ENCODE assay signal across 24 cellular contexts in genomic region chr12:70292017-70292776, GRCh38.
"Had no signal": no experiment of that assay in that cellular context is flagged by ENCODE, and none has a peak within 500 bp of the region (broad histone marks: within the 10 kb centered on the region; RNA-seq: fewer than 3 reads in every experiment).

No MANE protein-coding gene starts in this region.

- H3K27me3 Mint-ChIP-seq: activated naive CD8-positive, alpha-beta T cell; stimulated activated naive CD8-positive, alpha-beta T cell treated with anti-CD3 and anti-CD28 coated beads, Interleukin-15, Interleukin-2, amounts not matched to agents 100 ng/mL and 50 ng/mL, for 24 hours had no signal

- H3K4me3 ChIP-seq: heart right ventricle, lower lobe of right lung, ovary, prostate gland, spleen, tibial artery had no signal

- H3K9me3 ChIP-seq: heart right ventricle, lower lobe of right lung, ovary, prostate gland, spleen, tibial artery had no signal

- H3K4me3 Mint-ChIP-seq: activated naive CD8-positive, alpha-beta T cell; activated T-helper 1 cell treated with anti-CD3 and anti-CD28 coated beads, Interleukin-12 subunit alpha, Interleukin-12 subunit beta, Interleukin-2, Interleukin-4 antibody, amounts not matched to agents 30 ng/mL and 10 ng/mL and 1 ng/mL, durations not matched to agents 14 hours and 24 hours and 36 hours; natural killer cell; stimulated activated naive CD8-positive, alpha-beta T cell treated with anti-CD3 and anti-CD28 coated beads, Interleukin-15, Interleukin-2, amounts not matched to agents 100 ng/mL and 50 ng/mL, for 24 hours; T-helper 2 cell treated with Interferon-gamma antibody and Interleukin-4, amounts not matched to agents 5 μg/mL and 100 μg/mL, for 36 hours had no signal

- H3K4me2 ChIP-seq: SK-N-SH had no signal

- H3K27me3 ChIP-seq: heart right ventricle, ovary, spleen, tibial artery had no signal

- H3K36me3 ChIP-seq: lower lobe of right lung, ovary, prostate gland, tibial artery had no signal

- FAIRE-seq: bronchial epithelial cell, urothelium cell line had no signal

- H3K9ac ChIP-seq: SK-N-SH had no signal

- H3K27ac ChIP-seq: heart right ventricle, lower lobe of right lung, ovary, prostate gland, spleen, tibial artery, VCaP had no signal

- H3K9me3 Mint-ChIP-seq: activated T-helper 1 cell treated with anti-CD3 and anti-CD28 coated beads, Interleukin-12 subunit alpha, Interleukin-12 subunit beta, Interleukin-2, Interleukin-4 antibody, amounts not matched to agents 30 ng/mL and 10 ng/mL and 1 ng/mL, durations not matched to agents 14 hours and 24 hours and 36 hours; natural killer cell; stimulated activated naive CD8-positive, alpha-beta T cell treated with anti-CD3 and anti-CD28 coated beads, Interleukin-15, Interleukin-2, amounts not matched to agents 100 ng/mL and 50 ng/mL, for 24 hours; T-helper 2 cell treated with Interferon-gamma antibody and Interleukin-4, amounts not matched to agents 5 μg/mL and 100 μg/mL, for 36 hours had no signal

- H3K27ac Mint-ChIP-seq: activated naive CD8-positive, alpha-beta T cell; activated T-helper 1 cell treated with anti-CD3 and anti-CD28 coated beads, Interleukin-12 subunit alpha, Interleukin-12 subunit beta, Interleukin-2, Interleukin-4 antibody, amounts not matched to agents 30 ng/mL and 10 ng/mL and 1 ng/mL, durations not matched to agents 14 hours and 24 hours and 36 hours; stimulated activated naive CD8-positive, alpha-beta T cell treated with anti-CD3 and anti-CD28 coated beads, Interleukin-15, Interleukin-2, amounts not matched to agents 100 ng/mL and 50 ng/mL, for 24 hours; T-helper 2 cell treated with Interferon-gamma antibody and Interleukin-4, amounts not matched to agents 5 μg/mL and 100 μg/mL, for 36 hours had no signal

- DNase-seq: activated CD4-positive, alpha-beta T cell treated with anti-CD3 and anti-CD28 coated beads, Interleukin-2, amount 50 U/mL, for 1 hour; activated CD4-positive, CD25-positive, alpha-beta regulatory T cell treated with anti-CD3 and anti-CD28 coated beads, Interleukin-2, amount 50 U/mL, for 72 hours; activated CD8-positive, alpha-beta memory T cell treated with anti-CD3 and anti-CD28 coated beads, Interleukin-2, amount 50 U/mL, for 48 hours; activated gamma-delta T cell treated with Interleukin-2 at 50 U/mL for 16 hours; amniotic stem cell; cerebellar nuclear complex; cortex of kidney; heart right ventricle; kidney; lower lobe of right lung; natural killer cell; ovary; SK-N-SH; spleen; stimulated activated CD4-positive, alpha-beta T cell treated with anti-CD3 and anti-CD28 coated beads, Interleukin-4, amount 100 ng/mL, for 24 hours; tibial artery had no signal

- ATAC-seq: heart right ventricle, lower lobe of right lung, natural killer cell had no signal

- H3K4me1 ChIP-seq: prostate gland had no signal

- H3K36me3 Mint-ChIP-seq: natural killer cell had no signal
